In the genomic region with DNA sequence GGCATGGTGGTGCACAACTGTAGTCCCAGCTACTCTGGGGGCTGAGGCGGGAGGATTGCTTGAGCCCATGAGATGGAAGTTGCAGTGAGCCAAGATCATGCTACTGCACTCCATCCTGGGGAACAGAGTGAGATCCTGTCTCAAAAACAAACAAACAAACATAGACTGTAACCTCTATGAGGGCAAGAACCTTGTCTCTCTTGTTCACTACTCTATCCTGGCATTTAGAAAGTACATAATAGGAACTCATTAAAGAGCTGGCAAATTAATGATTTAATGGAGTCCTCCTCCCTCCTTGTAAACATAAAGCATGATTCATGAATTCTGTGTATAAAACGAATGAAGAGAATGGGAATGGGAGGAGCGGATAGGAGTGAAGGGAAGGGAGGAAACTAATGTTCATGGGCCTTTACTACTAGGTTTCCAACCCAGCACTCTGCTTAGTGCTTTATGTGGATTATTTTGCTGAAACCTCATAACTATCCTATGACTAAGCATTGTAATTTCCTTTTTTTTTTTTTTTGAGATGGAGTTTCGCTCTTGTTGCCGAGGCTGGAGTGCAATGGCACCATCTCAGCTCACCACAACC, we compare ENCODE assay signal across 12 cellular contexts. TPM values are rescaled to one million over a fixed set of nuclear protein-coding genes. Genes with fewer than 3 reads are reported as not detected.
DNase-seq lines count a peak whose midpoint lies in the region; ATAC-seq, FAIRE-seq and TF ChIP-seq lines count a peak whose summit lies in the region.
"Had no signal": no experiment of that assay in that cellular context is flagged by ENCODE, and none has a peak within 500 bp of the region (broad histone marks: within the 10 kb centered on the region; RNA-seq: fewer than 3 reads in every experiment).

No MANE protein-coding gene starts in this region.

- in situ Hi-C loops in K562 (cut with MboI), result no loop called here

- ATAC-seq in K562, result no peak
- peak; percentile 79 for ATAC-seq in thoracic aorta (ENCODE audit: insufficient number of reproducible peaks, low FRiP score, low read depth)
- ATAC-seq in GM18858 (IDR thresholded peaks at IDR 0.05; ENCODE audit: unreplicated experiment), result no peak
- ATAC-seq: left lobe of liver had no signal

- WGBS in K562 (ENCODE audit: insufficient coverage, low coverage, missing lambda C conversion rate), result 73% methylated on average over 5 of the region's 5 CpGs

- H3K4me3 ChIP-seq in K562 (no peak overlapping the region), thoracic aorta (peak overlapping the region; percentile 88)

- TF ChIP-seq CTCF in K562 (IDR thresholded peaks at IDR 0.05 in 2 of 3, conservative IDR thresholded peaks at IDR 0.05 in 1 of 3; ENCODE audit: insufficient read depth in 2 of 3, low read depth in 1 of 3, low read length in 3 of 3) (no peak), thoracic aorta (IDR thresholded peaks at IDR 0.05) (no peak)

- CTCF ChIA-PET in K562 (lab: Yijun Ruan, JAX; ENCODE audit: low intra/inter-chr PET ratio), result no interaction called here

- POLR2A ChIA-PET in K562 (lab: Yijun Ruan, JAX), result no interaction called here

- no TSS peak for BruUV-seq in K562 (replicated peaks; lab: Mats Ljungman, UMichigan)

- FAIRE-seq in K562 (lab: Jason Lieb, UNC), result no peak

- no peak overlapping the region for H3K27ac ChIP-seq in K562 (ENCODE audit: extremely low read depth, low read depth, low read length)
- H3K27ac ChIP-seq in thoracic aorta, result peak overlapping the region; percentile 98 to 100

- no peak for TF ChIP-seq POLR2A in K562 (conservative IDR thresholded peaks at IDR 0.05)

- intact Hi-C loops in K562 (cut with micrococcal nuclease), result no loop called here

- H3K79me2 ChIP-seq in K562 (ENCODE audit: control insufficient read depth, insufficient read depth, low read length), result no peaks in the 10 kb centered on the region

- H3K36me3 ChIP-seq in K562 (ENCODE audit: control insufficient read depth, insufficient read depth, low read length) (no peaks in the 10 kb centered on the region), thoracic aorta (peaks cover 18% of the 10 kb centered on the region)

- DNase-seq in HT1080 (ENCODE audit: low read depth) (peak; percentile 84), K562 (ENCODE audit: extremely low read depth in 1 of 4, low spot score in 3 of 4) (no peak), iris pigment epithelial cell (ENCODE audit: low read depth) (peak; percentile 82), thoracic aorta (ENCODE audit: low spot score) (no peak), NCI-H2107 (lab: John Stamatoyannopoulos, UW) (no peak), T1000 (lab: John Stamatoyannopoulos, UW) (no peak)
- no peak for DNase-seq in activated CD4-positive, alpha-beta T cell treated with anti-CD3 and anti-CD28 coated beads, Interleukin-2, amount 50 U/mL, for 4 hours
- DNase-seq: effector CD8-positive, alpha-beta T cell; KG1; NCI-H524 treated with DMSO at 0.1 percent for 48 hours had no signal

- no peak for TF ChIP-seq RAD21 in K562 (CRISPR knock-in tag; conservative IDR thresholded peaks at IDR 0.05 in 1 of 2, IDR thresholded peaks at IDR 0.05 in 1 of 2)

- peaks cover 26 to 32% of the 10 kb centered on the region in 2 experiments for H3K4me1 ChIP-seq in K562 (replicated peaks in 1 of 2; ENCODE audit: control insufficient read depth in 2 of 2, insufficient read depth in 2 of 2, low read length in 2 of 2)
- H3K4me1 ChIP-seq in thoracic aorta (ENCODE audit: control insufficient read depth in 1 of 2, low read depth in 2 of 2), result peaks cover 27 to 76% of the 10 kb centered on the region in 2 donors

- no peaks in the 10 kb centered on the region for H3K9me3 ChIP-seq in K562 (replicated peaks; ENCODE audit: control insufficient read depth, insufficient read depth, low read depth, low read length)
- no peaks in the 10 kb centered on the region for H3K9me3 ChIP-seq in thoracic aorta

- no peak overlapping the region for H2AFZ ChIP-seq in K562 (ENCODE audit: low read depth, low read length)

- no peaks in the 10 kb centered on the region for H4K20me1 ChIP-seq in K562 (replicated peaks; ENCODE audit: control insufficient read depth, insufficient read depth, low read length)

- no peaks in the 10 kb centered on the region for H3K9me1 ChIP-seq in K562 (ENCODE audit: control insufficient read depth, insufficient read depth, low read length)

- no peak for TF ChIP-seq EP300 in K562 (IDR thresholded peaks at IDR 0.05; ENCODE audit: low read length)

- H3K9ac ChIP-seq in K562 (ENCODE audit: insufficient read depth in 1 of 2, low read depth in 2 of 2, low read length in 2 of 2), result no peak overlapping the region

- no peak overlapping the region for H3K4me2 ChIP-seq in K562 (ENCODE audit: insufficient read depth, low read length)

- H3K27me3 ChIP-seq in K562 (ENCODE audit: control insufficient read depth in 2 of 2, insufficient read depth in 2 of 2, low read length in 2 of 2) (no peaks in the 10 kb centered on the region), thoracic aorta (replicated peaks; ENCODE audit: insufficient read depth) (no peaks in the 10 kb centered on the region)

RNA-seq across cellular contexts. Expression of a gene that starts 8.6 kb away (rescaled TPM):
- total RNA-seq in HT1080 (2014; rRNA removed; shearing (Covaris generic)), result not detected in 2 replicates
- 0.03 TPM in 1 of 2 replicates, not detected in the other for polyA plus RNA-seq in HT1080 (2015; cell fraction: cytosol; rRNA removed)
- polyA plus RNA-seq in HT1080 (2015; cell fraction: nucleus; rRNA removed), result not detected in 2 replicates
- total RNA-seq in K562 (2011; cell fraction: chromatin; rRNA removed; ENCODE audit: low replicate concordance), result 0.65 and 1.6 TPM in 2 replicates
- 1.4 and 1.7 TPM in 2 replicates for total RNA-seq in K562 (2011; cell fraction: nucleolus; rRNA removed)
- 0.92 and 1.5 TPM in 2 replicates for total RNA-seq in K562 (2011; cell fraction: nucleoplasm; rRNA removed)
- total RNA-seq in K562 (2014; rRNA removed) (0.54 and 0.69 TPM in 2 replicates), K562 (2014; rRNA removed; fragmentation: Illumina TruSeq; extraction: Trizol) (0.16 and 0.22 TPM in 2 replicates), K562 (2015; rRNA removed; fragmentation: Illumina TruSeq; extraction: Trizol) (0.15 and 0.22 TPM in 2 replicates), K562 (2021) (0.42 and 0.54 TPM in 2 replicates), thoracic aorta (100 to 1,000 TPM; 638 to 761 TPM)
- polyA plus RNA-seq in K562 (2011; rRNA removed) (0.28 and 0.43 TPM in 2 replicates), K562 (2014; fragmentation: Illumina TruSeq; extraction: Trizol) (0.40 and 0.45 TPM in 2 replicates), K562 (2014; fragmentation: Nextera tagmentation; extraction: Ambion mirVana) (under 1 TPM in 1 of 2 experiments, not detected in 1; 0.03 TPM), K562 (2014; rRNA removed) (0.33 and 0.39 TPM in 2 replicates)
- 0.24 and 0.48 TPM in 2 replicates for polyA plus RNA-seq in K562 (2011; cell fraction: cytosol; rRNA removed)
- 0.65 and 1.5 TPM in 2 replicates for polyA plus RNA-seq in K562 (2011; cell fraction: nucleus; rRNA removed)
- 0.33 and 0.69 TPM in 2 replicates for polyA plus RNA-seq in K562 (2012)
- 0.27 and 0.60 TPM in 2 replicates for polyA minus RNA-seq in K562 (2011; rRNA and poly(A)+ RNA removed)
- 0.38 TPM in 1 of 2 replicates, not detected in the other for polyA minus RNA-seq in K562 (2011; cell fraction: cytosol; rRNA and poly(A)+ RNA removed)
- polyA minus RNA-seq in K562 (2011; cell fraction: nucleus; rRNA and poly(A)+ RNA removed), result 0.56 and 0.81 TPM in 2 replicates

RNA-seq across cellular contexts. Expression of a gene that starts 17.6 kb away (rescaled TPM):
- 99.3 and 101 TPM in 2 replicates for total RNA-seq in HT1080 (2014; rRNA removed; shearing (Covaris generic))
- polyA plus RNA-seq in HT1080 (2015; cell fraction: cytosol; rRNA removed), result 72.9 and 77.2 TPM in 2 replicates
- 58.3 and 66.5 TPM in 2 replicates for polyA plus RNA-seq in HT1080 (2015; cell fraction: nucleus; rRNA removed)
- 89.8 and 171 TPM in 2 replicates for total RNA-seq in K562 (2011; cell fraction: chromatin; rRNA removed; ENCODE audit: low replicate concordance)
- 62.5 and 62.7 TPM in 2 replicates for total RNA-seq in K562 (2011; cell fraction: nucleolus; rRNA removed)
- 108 and 147 TPM in 2 replicates for total RNA-seq in K562 (2011; cell fraction: nucleoplasm; rRNA removed)
- total RNA-seq in K562 (2014; rRNA removed), result 116 and 131 TPM in 2 replicates
- total RNA-seq in K562 (2014; rRNA removed; fragmentation: Illumina TruSeq; extraction: Trizol), result 226 and 256 TPM in 2 replicates
- 158 and 173 TPM in 2 replicates for total RNA-seq in K562 (2015; rRNA removed; fragmentation: Illumina TruSeq; extraction: Trizol)
- 179 and 180 TPM in 2 replicates for total RNA-seq in K562 (2021)
- 197 and 262 TPM in 2 replicates for polyA plus RNA-seq in K562 (2011; rRNA removed)
- polyA plus RNA-seq in K562 (2011; cell fraction: cytosol; rRNA removed), result 61.6 and 97.5 TPM in 2 replicates
- 58.4 and 74.7 TPM in 2 replicates for polyA plus RNA-seq in K562 (2011; cell fraction: nucleus; rRNA removed)
- 85.8 and 148 TPM in 2 replicates for polyA plus RNA-seq in K562 (2012)
- 146 and 154 TPM in 2 replicates for polyA plus RNA-seq in K562 (2014; fragmentation: Illumina TruSeq; extraction: Trizol)
- polyA plus RNA-seq in K562 (2014; fragmentation: Nextera tagmentation; extraction: Ambion mirVana), result 100 to 1,000 TPM; 676 to 744 TPM
- polyA plus RNA-seq in K562 (2014; rRNA removed), result 155 and 178 TPM in 2 replicates
- 94.8 and 116 TPM in 2 replicates for polyA minus RNA-seq in K562 (2011; rRNA and poly(A)+ RNA removed)
- 31.9 and 42.0 TPM in 2 replicates for polyA minus RNA-seq in K562 (2011; cell fraction: cytosol; rRNA and poly(A)+ RNA removed)
- 29.8 and 43.9 TPM in 2 replicates for polyA minus RNA-seq in K562 (2011; cell fraction: nucleus; rRNA and poly(A)+ RNA removed)
- total RNA-seq in thoracic aorta, result 10 to 100 TPM; 29.6 to 44.7 TPM

RNA-seq across cellular contexts. Expression of a gene that starts 44.7 kb away (rescaled TPM):
- 56.7 and 70.8 TPM in 2 replicates for total RNA-seq in HT1080 (2014; rRNA removed; shearing (Covaris generic))
- polyA plus RNA-seq in HT1080 (2015; cell fraction: cytosol; rRNA removed), result 102 and 104 TPM in 2 replicates
- 112 and 126 TPM in 2 replicates for polyA plus RNA-seq in HT1080 (2015; cell fraction: nucleus; rRNA removed)
- 80.9 and 81.4 TPM in 2 replicates for total RNA-seq in K562 (2011; cell fraction: chromatin; rRNA removed; ENCODE audit: low replicate concordance)
- 51.8 and 56.9 TPM in 2 replicates for total RNA-seq in K562 (2011; cell fraction: nucleolus; rRNA removed)
- total RNA-seq in K562 (2011; cell fraction: nucleoplasm; rRNA removed), result 46.3 and 49.2 TPM in 2 replicates
- total RNA-seq in K562 (2014; rRNA removed), result 64.4 and 76.9 TPM in 2 replicates
- 51.4 and 56.3 TPM in 2 replicates for total RNA-seq in K562 (2014; rRNA removed; fragmentation: Illumina TruSeq; extraction: Trizol)
- 61.6 and 63.4 TPM in 2 replicates for total RNA-seq in K562 (2015; rRNA removed; fragmentation: Illumina TruSeq; extraction: Trizol)
- total RNA-seq in K562 (2021), result 85.1 and 85.9 TPM in 2 replicates
- polyA plus RNA-seq in K562 (2011; rRNA removed), result 47.7 and 102 TPM in 2 replicates
- 51.2 and 51.7 TPM in 2 replicates for polyA plus RNA-seq in K562 (2011; cell fraction: cytosol; rRNA removed)
- polyA plus RNA-seq in K562 (2011; cell fraction: nucleus; rRNA removed), result 83.3 and 107 TPM in 2 replicates
- polyA plus RNA-seq in K562 (2012), result 97.9 and 111 TPM in 2 replicates
- polyA plus RNA-seq in K562 (2014; fragmentation: Illumina TruSeq; extraction: Trizol), result 119 and 131 TPM in 2 replicates
- 10 to 100 TPM; 27.5 to 35.1 TPM for polyA plus RNA-seq in K562 (2014; fragmentation: Nextera tagmentation; extraction: Ambion mirVana)
- polyA plus RNA-seq in K562 (2014; rRNA removed), result 63.5 and 70.8 TPM in 2 replicates
- polyA minus RNA-seq in K562 (2011; rRNA and poly(A)+ RNA removed), result 40.3 and 59.5 TPM in 2 replicates
- polyA minus RNA-seq in K562 (2011; cell fraction: cytosol; rRNA and poly(A)+ RNA removed), result 46.6 and 57.6 TPM in 2 replicates
- polyA minus RNA-seq in K562 (2011; cell fraction: nucleus; rRNA and poly(A)+ RNA removed), result 16.6 and 28.9 TPM in 2 replicates
- 10 to 100 TPM; 46.3 to 58.2 TPM for total RNA-seq in thoracic aorta

RNA-seq across cellular contexts. Expression of a gene that starts 49.0 kb away (rescaled TPM):
- total RNA-seq in HT1080 (2014; rRNA removed; shearing (Covaris generic)), result 7.0 and 10.9 TPM in 2 replicates
- 11.8 and 15.2 TPM in 2 replicates for polyA plus RNA-seq in HT1080 (2015; cell fraction: cytosol; rRNA removed)
- polyA plus RNA-seq in HT1080 (2015; cell fraction: nucleus; rRNA removed), result 7.6 and 9.6 TPM in 2 replicates
- 0.74 and 2.5 TPM in 2 replicates for total RNA-seq in K562 (2011; cell fraction: chromatin; rRNA removed; ENCODE audit: low replicate concordance)
- total RNA-seq in K562 (2011; cell fraction: nucleolus; rRNA removed), result 1.8 and 3.3 TPM in 2 replicates
- total RNA-seq in K562 (2011; cell fraction: nucleoplasm; rRNA removed), result 2.2 and 3.8 TPM in 2 replicates
- 0.68 and 1.0 TPM in 2 replicates for total RNA-seq in K562 (2014; rRNA removed)
- total RNA-seq in K562 (2014; rRNA removed; fragmentation: Illumina TruSeq; extraction: Trizol), result 0.15 TPM in 1 of 2 replicates, not detected in the other
- 0.19 and 0.43 TPM in 2 replicates for total RNA-seq in K562 (2015; rRNA removed; fragmentation: Illumina TruSeq; extraction: Trizol)
- 0.40 and 0.84 TPM in 2 replicates for total RNA-seq in K562 (2021)
- polyA plus RNA-seq in K562 (2011; rRNA removed), result 0.95 and 1.2 TPM in 2 replicates
- 1.3 and 5.2 TPM in 2 replicates for polyA plus RNA-seq in K562 (2011; cell fraction: cytosol; rRNA removed)
- polyA plus RNA-seq in K562 (2011; cell fraction: nucleus; rRNA removed), result 1.3 and 4.0 TPM in 2 replicates
- polyA plus RNA-seq in K562 (2012), result 0.74 and 2.6 TPM in 2 replicates
- polyA plus RNA-seq in K562 (2014; fragmentation: Illumina TruSeq; extraction: Trizol), result 0.27 and 0.75 TPM in 2 replicates
- not detected for polyA plus RNA-seq in K562 (2014; fragmentation: Nextera tagmentation; extraction: Ambion mirVana)
- polyA plus RNA-seq in K562 (2014; rRNA removed), result 0.73 and 0.81 TPM in 2 replicates
- 0.21 and 1.1 TPM in 2 replicates for polyA minus RNA-seq in K562 (2011; rRNA and poly(A)+ RNA removed)
- not detected in 2 replicates for polyA minus RNA-seq in K562 (2011; cell fraction: cytosol; rRNA and poly(A)+ RNA removed)
- polyA minus RNA-seq in K562 (2011; cell fraction: nucleus; rRNA and poly(A)+ RNA removed), result 0.54 and 1.1 TPM in 2 replicates
- total RNA-seq in thoracic aorta, result 100 to 1,000 TPM in 1 of 2 donors, 10 to 100 TPM in 1; 38.9 to 115 TPM

Comparison
In these comparisons a context has a peak if more than half of its experiments do, and no peak if none do; other contexts are left out.
1. DNase-seq: peak in HT1080 (single experiment) and iris pigment epithelial cell (single experiment); none in K562 (0 of 4), thoracic aorta (single experiment), NCI-H2107 (single experiment), activated CD4-positive, alpha-beta T cell treated with anti-CD3 and anti-CD28 coated beads, Interleukin-2, amount 50 U/mL, for 4 hours (0 of 2) and T1000 (single experiment).
2. RNA of a gene that starts 8.6 kb away (total RNA-seq): 638 to 761 TPM in thoracic aorta; 0.15 to 1.7 TPM in K562 and not detected in HT1080; every median in the first group is over 100 times any median in the second.